Comparison of ENCODE assay signal across 24 cellular contexts in the genomic region with DNA sequence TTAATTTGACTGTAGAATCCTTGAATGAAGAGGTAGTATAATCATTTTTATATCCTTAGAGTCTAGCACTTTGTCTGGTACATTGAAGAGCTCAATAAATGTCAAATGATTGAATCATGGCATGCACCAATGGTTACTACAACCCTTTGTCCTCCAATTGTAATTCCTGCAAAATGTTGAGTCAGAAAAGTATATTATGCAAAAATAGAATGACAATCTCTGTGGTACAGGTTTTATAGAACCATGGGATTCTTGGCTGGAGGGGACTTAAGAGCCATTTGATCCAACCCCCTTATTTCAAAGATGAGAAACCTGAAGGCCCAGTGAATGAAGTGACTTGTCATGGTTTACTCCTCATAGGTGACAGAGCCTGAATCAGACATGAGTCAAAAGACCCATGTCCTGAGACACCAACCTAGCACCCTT. TPM values are rescaled to one million over a fixed set of nuclear protein-coding genes. Genes with fewer than 3 reads are reported as not detected.
DNase-seq lines count a peak whose midpoint lies in the region; ATAC-seq lines count a peak whose summit lies in the region.
"Had no signal": no experiment of that assay in that cellular context is flagged by ENCODE, and none has a peak within 500 bp of the region (broad histone marks: within the 10 kb centered on the region; RNA-seq: fewer than 3 reads in every experiment).

No MANE protein-coding gene starts in this region.

- peaks cover 11% of the 10 kb centered on the region for H3K4me1 Mint-ChIP-seq in activated CD4-positive, alpha-beta T cell treated with anti-CD3 and anti-CD28 coated beads, Interleukin-2, amount 10 ng/mL, durations not matched to agents 24 days and 14 days
- H3K4me1 Mint-ChIP-seq in stimulated activated naive CD8-positive, alpha-beta T cell treated with anti-CD3 and anti-CD28 coated beads, Interleukin-15, amount 100 ng/mL, for 72 hours = no peaks in the 10 kb centered on the region
- peaks cover 12% of the 10 kb centered on the region for H3K4me1 Mint-ChIP-seq in stimulated activated effector memory CD8-positive, alpha-beta T cell treated with anti-CD3 and anti-CD28 coated beads, Interleukin-12 subunit alpha, Interleukin-12 subunit beta, amount 100 ng/mL, for 72 hours
- H3K4me1 Mint-ChIP-seq: B cell; stimulated activated memory B cell treated with anti-CD40 and anti-IgM and Interleukin-4, amounts not matched to agents 10 μg/mL and 1 μg/mL and 100 μg/mL, for 72 hours had no signal

- H3K27ac ChIP-seq in epithelial cell of prostate = peak overlapping the region; percentile 65
- H3K27ac ChIP-seq: heart left ventricle, skin epidermis had no signal

- no peaks in the 10 kb centered on the region for H3K9me3 Mint-ChIP-seq in activated CD4-positive, alpha-beta T cell treated with anti-CD3 and anti-CD28 coated beads, Interleukin-2, amount 10 ng/mL, durations not matched to agents 24 days and 14 days
- H3K9me3 Mint-ChIP-seq in stimulated activated naive CD8-positive, alpha-beta T cell treated with anti-CD3 and anti-CD28 coated beads, Interleukin-15, amount 100 ng/mL, for 72 hours = no peaks in the 10 kb centered on the region
- no peaks in the 10 kb centered on the region for H3K9me3 Mint-ChIP-seq in stimulated activated effector memory CD8-positive, alpha-beta T cell treated with anti-CD3 and anti-CD28 coated beads, Interleukin-12 subunit alpha, Interleukin-12 subunit beta, amount 100 ng/mL, for 72 hours
- H3K9me3 Mint-ChIP-seq: stimulated activated memory B cell treated with anti-CD40 and anti-IgM and Interleukin-4, amounts not matched to agents 10 μg/mL and 1 μg/mL and 100 μg/mL, for 72 hours had no signal

- DNase-seq in activated CD4-positive, alpha-beta T cell treated with anti-CD3 and anti-CD28 coated beads, Interleukin-2, amount 10 ng/mL, durations not matched to agents 24 days and 14 days = no peak
- DNase-seq in activated CD4-positive, alpha-beta T cell treated with anti-CD3 and anti-CD28 coated beads for 1 hour = no peak
- DNase-seq in stimulated activated naive CD8-positive, alpha-beta T cell treated with anti-CD3 and anti-CD28 coated beads, Interleukin-15, Interleukin-2, amounts not matched to agents 100 U/mL and 50 U/mL, for 24 hours = no peak
- DNase-seq in stimulated activated naive CD8-positive, alpha-beta T cell treated with anti-CD3 and anti-CD28 coated beads, Interleukin-15, amount 100 ng/mL, for 72 hours = no peak
- DNase-seq in epithelial cell of prostate (ENCODE audit: low read depth, low spot score) = no peak
- no peak for DNase-seq in stimulated activated effector memory CD8-positive, alpha-beta T cell treated with anti-CD3 and anti-CD28 coated beads, Interleukin-12 subunit alpha, Interleukin-12 subunit beta, amount 100 ng/mL, for 72 hours (ENCODE audit: low spot score in 2 of 2)
- DNase-seq: activated CD4-positive, alpha-beta T cell treated with anti-CD3 and anti-CD28 coated beads, Interleukin-2, amount 10 ng/mL, durations not matched to agents 7 days and 5 days; activated CD8-positive, alpha-beta memory T cell treated with anti-CD3 and anti-CD28 coated beads, Interleukin-2, amount 50 U/mL, for 48 hours; GDM1; heart left ventricle; left colon; NCI-H1048; NCI-H187 treated with DMSO at 0.1 percent for 48 hours; NCI-H524 treated with DMSO at 0.1 percent for 48 hours; stimulated activated CD4-positive, alpha-beta T cell treated with anti-CD3 and anti-CD28 coated beads, Interleukin-2, amount 100 ng/mL, for 24 hours; T-helper 1 cell had no signal

- H3K27me3 Mint-ChIP-seq in activated CD4-positive, alpha-beta T cell treated with anti-CD3 and anti-CD28 coated beads, Interleukin-2, amount 10 ng/mL, durations not matched to agents 24 days and 14 days = no peaks in the 10 kb centered on the region
- no peaks in the 10 kb centered on the region for H3K27me3 Mint-ChIP-seq in stimulated activated naive CD8-positive, alpha-beta T cell treated with anti-CD3 and anti-CD28 coated beads, Interleukin-15, amount 100 ng/mL, for 72 hours
- H3K27me3 Mint-ChIP-seq: activated CD4-positive, alpha-beta T cell treated with anti-CD3 and anti-CD28 coated beads, Interleukin-2, amount 10 ng/mL, durations not matched to agents 7 days and 5 days; activated naive CD8-positive, alpha-beta T cell; B cell; stimulated activated memory B cell treated with anti-CD40 and anti-IgM and Interleukin-4, amounts not matched to agents 10 μg/mL and 1 μg/mL and 100 μg/mL, for 72 hours had no signal

- no peak overlapping the region for H3K4me3 Mint-ChIP-seq in activated CD4-positive, alpha-beta T cell treated with anti-CD3 and anti-CD28 coated beads, Interleukin-2, amount 10 ng/mL, durations not matched to agents 24 days and 14 days
- H3K4me3 Mint-ChIP-seq in stimulated activated naive CD8-positive, alpha-beta T cell treated with anti-CD3 and anti-CD28 coated beads, Interleukin-15, amount 100 ng/mL, for 72 hours = no peak overlapping the region
- H3K4me3 Mint-ChIP-seq in stimulated activated effector memory CD8-positive, alpha-beta T cell treated with anti-CD3 and anti-CD28 coated beads, Interleukin-12 subunit alpha, Interleukin-12 subunit beta, amount 100 ng/mL, for 72 hours = no peak overlapping the region
- H3K4me3 Mint-ChIP-seq: activated CD4-positive, alpha-beta T cell treated with anti-CD3 and anti-CD28 coated beads, Interleukin-2, amount 10 ng/mL, durations not matched to agents 7 days and 5 days; activated naive CD8-positive, alpha-beta T cell; B cell; stimulated activated memory B cell treated with anti-CD40 and anti-IgM and Interleukin-4, amounts not matched to agents 10 μg/mL and 1 μg/mL and 100 μg/mL, for 72 hours had no signal

- peak; percentile 81 for ATAC-seq in stimulated activated naive CD8-positive, alpha-beta T cell treated with anti-CD3 and anti-CD28 coated beads, Interleukin-15, Interleukin-2, amounts not matched to agents 100 U/mL and 50 U/mL, for 24 hours
- no peak for ATAC-seq in stimulated activated naive CD8-positive, alpha-beta T cell treated with anti-CD3 and anti-CD28 coated beads, Interleukin-15, amount 100 ng/mL, for 72 hours
- ATAC-seq in stimulated activated effector memory CD8-positive, alpha-beta T cell treated with anti-CD3 and anti-CD28 coated beads, Interleukin-12 subunit alpha, Interleukin-12 subunit beta, amount 100 ng/mL, for 72 hours = peak; percentile 85
- ATAC-seq in GM18502 (IDR thresholded peaks at IDR 0.05; ENCODE audit: poor library complexity, unreplicated experiment) = no peak
- no peak for ATAC-seq in HG02970 (IDR thresholded peaks at IDR 0.05; ENCODE audit: low FRiP score, unreplicated experiment)
- ATAC-seq: heart left ventricle; left colon; stimulated activated memory B cell treated with anti-CD40 and anti-IgM and Interleukin-4, amounts not matched to agents 10 μg/mL and 1 μg/mL and 100 μg/mL, for 72 hours had no signal

- peak overlapping the region; percentile 64 for H3K27ac Mint-ChIP-seq in activated CD4-positive, alpha-beta T cell treated with anti-CD3 and anti-CD28 coated beads, Interleukin-2, amount 10 ng/mL, durations not matched to agents 24 days and 14 days
- no peak overlapping the region for H3K27ac Mint-ChIP-seq in stimulated activated naive CD8-positive, alpha-beta T cell treated with anti-CD3 and anti-CD28 coated beads, Interleukin-15, amount 100 ng/mL, for 72 hours
- no peak overlapping the region for H3K27ac Mint-ChIP-seq in stimulated activated effector memory CD8-positive, alpha-beta T cell treated with anti-CD3 and anti-CD28 coated beads, Interleukin-12 subunit alpha, Interleukin-12 subunit beta, amount 100 ng/mL, for 72 hours
- H3K27ac Mint-ChIP-seq: activated CD4-positive, alpha-beta T cell treated with anti-CD3 and anti-CD28 coated beads, Interleukin-2, amount 10 ng/mL, durations not matched to agents 7 days and 5 days; activated naive CD8-positive, alpha-beta T cell; B cell; stimulated activated memory B cell treated with anti-CD40 and anti-IgM and Interleukin-4, amounts not matched to agents 10 μg/mL and 1 μg/mL and 100 μg/mL, for 72 hours had no signal

- intact Hi-C loops in activated CD4-positive, alpha-beta T cell treated with anti-CD3 and anti-CD28 coated beads, Interleukin-2, amount 10 ng/mL, durations not matched to agents 24 days and 14 days (cut with micrococcal nuclease) = loop anchor here (10.0 kb wide), 1 partner anchor 353 kb away; no protein-coding TSS in a partner anchor

- peaks cover 48% of the 10 kb centered on the region for H3K36me3 Mint-ChIP-seq in activated CD4-positive, alpha-beta T cell treated with anti-CD3 and anti-CD28 coated beads, Interleukin-2, amount 10 ng/mL, durations not matched to agents 24 days and 14 days (ENCODE audit: low read depth)
- H3K36me3 Mint-ChIP-seq in stimulated activated effector memory CD8-positive, alpha-beta T cell treated with anti-CD3 and anti-CD28 coated beads, Interleukin-12 subunit alpha, Interleukin-12 subunit beta, amount 100 ng/mL, for 72 hours = peaks cover 70% of the 10 kb centered on the region
- H3K36me3 Mint-ChIP-seq: activated naive CD8-positive, alpha-beta T cell; stimulated activated memory B cell treated with anti-CD40 and anti-IgM and Interleukin-4, amounts not matched to agents 10 μg/mL and 1 μg/mL and 100 μg/mL, for 72 hours had no signal

RNA-seq across cellular contexts. Expression of a gene that starts 30.9 kb away (rescaled TPM):
- total RNA-seq in activated CD4-positive, alpha-beta T cell treated with anti-CD3 and anti-CD28 coated beads, Interleukin-2, amount 10 ng/mL, durations not matched to agents 24 days and 14 days = 5.9 and 6.1 TPM in 2 replicates
- total RNA-seq: fibroblast of villous mesenchyme, left colon, mesenteric fat pad had no signal

RNA-seq across cellular contexts. Expression of a gene that starts 37.2 kb away (rescaled TPM):
- total RNA-seq in activated CD4-positive, alpha-beta T cell treated with anti-CD3 and anti-CD28 coated beads, Interleukin-2, amount 10 ng/mL, durations not matched to agents 24 days and 14 days = 86.6 and 89.6 TPM in 2 replicates

Comparison
In these comparisons a context has a peak if more than half of its experiments do, and no peak if none do; other contexts are left out.
1. ATAC-seq: peak in stimulated activated naive CD8-positive, alpha-beta T cell treated with anti-CD3 and anti-CD28 coated beads, Interleukin-15, Interleukin-2, amounts not matched to agents 100 U/mL and 50 U/mL, for 24 hours (single experiment) and stimulated activated effector memory CD8-positive, alpha-beta T cell treated with anti-CD3 and anti-CD28 coated beads, Interleukin-12 subunit alpha, Interleukin-12 subunit beta, amount 100 ng/mL, for 72 hours (single experiment); none in stimulated activated naive CD8-positive, alpha-beta T cell treated with anti-CD3 and anti-CD28 coated beads, Interleukin-15, amount 100 ng/mL, for 72 hours (single experiment), GM18502 (single experiment) and HG02970 (single experiment).